23 cellular contexts compared by ENCODE assay signal in the genomic region with DNA sequence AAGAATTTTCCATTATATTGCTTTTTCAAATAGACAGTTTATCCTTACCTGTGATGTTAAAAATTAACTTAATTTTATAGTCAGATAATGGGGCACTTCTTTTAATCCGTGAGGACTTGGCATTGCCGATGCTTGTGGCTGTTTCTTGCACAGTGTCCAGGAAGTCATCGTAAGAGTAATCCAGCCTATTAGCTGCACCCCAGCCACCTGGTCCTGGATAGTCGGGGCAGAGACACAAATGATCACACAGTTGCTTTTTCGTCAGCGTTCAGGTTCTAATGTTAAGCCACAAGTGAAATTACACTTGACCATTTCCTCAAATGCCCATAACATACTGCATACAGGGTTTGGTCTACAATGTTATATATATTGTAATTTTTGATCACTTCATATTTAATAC.
"Had no signal": no experiment of that assay in that cellular context is flagged by ENCODE, and none has a peak within 500 bp of the region (broad histone marks: within the 10 kb centered on the region; RNA-seq: fewer than 3 reads in every experiment).

No MANE protein-coding gene starts in this region.

- H3K9me3 ChIP-seq: SK-N-SH had no signal

- H3K4me2 ChIP-seq: KMS-11, SK-N-SH had no signal

- DNase-seq: Kasumi-1; MM.1S; NCI-H1092 treated with DMSO at 0.1 percent for 48 hours; NCI-H1436; NCI-H187; NCI-H2029; NCI-H2081 treated with DMSO at 0.1 percent for 48 hours; NCI-H2171; NCI-H226; NCI-H446; NCI-H510A; NCI-H526 treated with DMSO at 0.1 percent for 48 hours; NK-92 treated with Interleukin-12 subunit alpha and Interleukin-12 subunit beta, amount 100 ng/mL, for 24 hours; PC-3; SHP77; SK-N-SH; SW 1271; T-cell had no signal

- H3K27ac ChIP-seq: KMS-11, RWPE1 had no signal

- H3K9ac ChIP-seq: KMS-11, SK-N-SH had no signal

- FAIRE-seq: HepG2, K562 had no signal

- ATAC-seq: HepG2, K562, Panc1, PC-3, T-cell had no signal

- H3K4me3 ChIP-seq: K562 had no signal
